14 cellular contexts compared by ENCODE assay signal in the genomic region with DNA sequence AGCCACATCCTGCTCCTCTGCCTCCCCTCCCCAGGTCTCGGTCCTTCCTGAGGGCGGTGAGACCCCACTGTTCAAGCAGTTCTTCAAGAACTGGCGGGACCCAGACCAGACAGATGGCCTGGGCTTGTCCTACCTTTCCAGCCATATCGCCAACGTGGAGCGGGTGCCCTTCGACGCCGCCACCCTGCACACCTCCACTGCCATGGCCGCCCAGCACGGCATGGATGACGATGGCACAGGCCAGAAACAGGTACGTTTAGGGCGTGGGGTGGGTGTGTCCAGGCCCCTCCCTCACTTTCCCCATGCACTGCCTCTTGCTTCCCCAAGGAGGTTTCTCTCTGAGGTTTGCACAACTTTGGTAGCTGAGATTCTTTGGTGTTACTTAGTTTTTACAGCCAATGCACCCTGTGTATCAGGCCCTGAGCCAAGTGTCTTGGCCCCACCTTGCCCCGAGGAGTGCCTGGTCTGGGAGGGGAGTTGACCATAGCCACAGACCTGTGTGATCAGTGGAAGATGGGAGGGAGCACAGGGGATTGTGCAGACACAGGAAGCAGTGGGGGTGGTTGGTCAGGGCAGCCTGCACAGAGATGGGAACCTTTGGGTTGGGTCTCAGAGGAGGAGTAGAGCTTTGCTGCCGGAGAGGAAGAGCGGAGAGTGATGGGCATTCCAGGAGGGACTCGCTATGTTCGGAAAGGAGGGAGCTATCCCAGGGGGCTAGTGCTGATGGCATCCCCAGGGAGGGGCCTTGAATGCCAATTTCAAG. TPM values are rescaled to one million over a fixed set of nuclear protein-coding genes. Genes with fewer than 3 reads are reported as not detected.
DNase-seq lines count a peak whose midpoint lies in the region; ATAC-seq and TF ChIP-seq lines count a peak whose summit lies in the region.
"Had no signal": no experiment of that assay in that cellular context is flagged by ENCODE, and none has a peak within 500 bp of the region (broad histone marks: within the 10 kb centered on the region; RNA-seq: fewer than 3 reads in every experiment).

No MANE protein-coding gene starts in this region.

- no peak for TF ChIP-seq POLR2A in gastroesophageal sphincter (IDR thresholded peaks at IDR 0.05)
- no peak for TF ChIP-seq POLR2A in prostate gland (IDR thresholded peaks at IDR 0.05)
- no peak for TF ChIP-seq POLR2A in tibial nerve (IDR thresholded peaks at IDR 0.05)

- TF ChIP-seq CTCF in gastroesophageal sphincter (IDR thresholded peaks at IDR 0.05) (no peak), prostate gland (IDR thresholded peaks at IDR 0.05) (no peak), tibial nerve (IDR thresholded peaks at IDR 0.05) (no peak)
- TF ChIP-seq CTCF in CD8-positive, alpha-beta T cell (IDR thresholded peaks at IDR 0.05) = no peak

- H3K4me3 Mint-ChIP-seq in T-helper 17 cell = no peak overlapping the region
- H3K4me3 Mint-ChIP-seq in CD8-positive, alpha-beta T cell = no peak overlapping the region
- H3K4me3 Mint-ChIP-seq: activated T-cell treated with anti-CD3 and anti-CD28 coated beads, Interleukin-2, amount 50 U/mL, for 72 hours had no signal

- H3K27me3 Mint-ChIP-seq in T-helper 17 cell = no peaks in the 10 kb centered on the region
- H3K27me3 Mint-ChIP-seq in CD8-positive, alpha-beta T cell (ENCODE audit: low read depth) = no peaks in the 10 kb centered on the region

- 52 to 57% methylated on average over 4 to 6 of the region's 19 CpGs for WGBS in gastroesophageal sphincter (ENCODE audit: low coverage in 1 of 2), 2 donors
- WGBS in prostate gland = 73% methylated on average over 13 of the region's 19 CpGs
- WGBS in tibial nerve, 2 donors = 82 to 87% methylated on average over 19 of the region's 19 CpGs

- H3K36me3 ChIP-seq in gastroesophageal sphincter (peaks cover 0 to 98% of the 10 kb centered on the region in 2 donors), prostate gland (peaks cover 5 to 6% of the 10 kb centered on the region in 2 donors), tibial nerve (peaks cover 14 to 90% (median 27%) of the 10 kb centered on the region in 3 donors)
- H3K36me3 ChIP-seq in CD8-positive, alpha-beta T cell (ENCODE audit: insufficient read depth, low read length) = no peaks in the 10 kb centered on the region

- DNase-seq in T-helper 17 cell (no peak), prostate gland (ENCODE audit: low spot score) (no peak), tibial nerve (ENCODE audit: low spot score in 2 of 2) (no peak), retina (no peak)
- no peak for DNase-seq in CD8-positive, alpha-beta T cell
- DNase-seq: activated CD4-positive, alpha-beta T cell treated with anti-CD3 and anti-CD28 coated beads, Interleukin-2, amount 50 U/mL, for 1 hour; activated T-cell treated with anti-CD3 and anti-CD28 coated beads, Interleukin-2, amount 50 U/mL, for 72 hours; cerebellar nuclear complex; NCI-H1694 had no signal

- H3K9me3 ChIP-seq in T-helper 17 cell (ENCODE audit: control insufficient read depth, low read length, poor library complexity, severe bottlenecking) = no peaks in the 10 kb centered on the region
- no peaks in the 10 kb centered on the region for H3K9me3 ChIP-seq in gastroesophageal sphincter
- H3K9me3 ChIP-seq in prostate gland = no peaks in the 10 kb centered on the region
- H3K9me3 ChIP-seq in tibial nerve = no peaks in the 10 kb centered on the region
- no peaks in the 10 kb centered on the region for H3K9me3 ChIP-seq in CD8-positive, alpha-beta T cell (ENCODE audit: low read length)
- H3K9me3 ChIP-seq: adrenal gland had no signal

- intact Hi-C loops in prostate gland (cut with DNase I) = loop anchor here (5.0 kb wide), 2 partner anchors 42 to 107 kb away; no protein-coding TSS in a partner anchor
- intact Hi-C loops in CD8-positive, alpha-beta T cell (cut with DNase I, micrococcal nuclease) = no loop called here

- H3K4me1 Mint-ChIP-seq in T-helper 17 cell = peaks cover 15% of the 10 kb centered on the region
- H3K4me1 Mint-ChIP-seq in CD8-positive, alpha-beta T cell (ENCODE audit: low read depth) = peaks cover 16% of the 10 kb centered on the region

- TF ChIP-seq EP300 in gastroesophageal sphincter (IDR thresholded peaks at IDR 0.05) (no peak), tibial nerve (IDR thresholded peaks at IDR 0.05) (peak in 1 of 2 donors; percentile 43)

- H3K9me3 Mint-ChIP-seq in CD8-positive, alpha-beta T cell = no peaks in the 10 kb centered on the region
- H3K9me3 Mint-ChIP-seq: activated T-cell treated with anti-CD3 and anti-CD28 coated beads, Interleukin-2, amount 50 U/mL, for 72 hours had no signal

- peak overlapping the region; percentile 14 for H3K27ac Mint-ChIP-seq in T-helper 17 cell
- no peak overlapping the region for H3K27ac Mint-ChIP-seq in CD8-positive, alpha-beta T cell
- H3K27ac Mint-ChIP-seq: activated T-cell treated with anti-CD3 and anti-CD28 coated beads, Interleukin-2, amount 50 U/mL, for 72 hours had no signal

- ATAC-seq in T-helper 17 cell (no peak), gastroesophageal sphincter (no peak), HG03196 (IDR thresholded peaks at IDR 0.05; ENCODE audit: unreplicated experiment) (no peak), GM21423 (IDR thresholded peaks at IDR 0.05; ENCODE audit: unreplicated experiment) (no peak)
- no peak for ATAC-seq in CD8-positive, alpha-beta T cell
- ATAC-seq: activated T-cell treated with anti-CD3 and anti-CD28 coated beads, Interleukin-2, amount 50 U/mL, for 72 hours had no signal

- no peaks in the 10 kb centered on the region for H3K27me3 ChIP-seq in gastroesophageal sphincter
- no peaks in the 10 kb centered on the region for H3K27me3 ChIP-seq in prostate gland (replicated peaks; ENCODE audit: insufficient read depth)
- no peaks in the 10 kb centered on the region for H3K27me3 ChIP-seq in tibial nerve
- no peaks in the 10 kb centered on the region for H3K27me3 ChIP-seq in CD8-positive, alpha-beta T cell (ENCODE audit: insufficient read depth, low read length)
- H3K27me3 ChIP-seq: adrenal gland had no signal

- H3K4me1 ChIP-seq in gastroesophageal sphincter (peaks cover 2 to 100% (median 57%) of the 10 kb centered on the region in 3 donors), prostate gland (replicated peaks) (no peaks in the 10 kb centered on the region), tibial nerve (peaks cover 0 to 94% (median 29%) of the 10 kb centered on the region in 4 donors)
- H3K4me1 ChIP-seq in CD8-positive, alpha-beta T cell (ENCODE audit: insufficient read depth, low read length) = peaks cover 7% of the 10 kb centered on the region

- H3K36me3 Mint-ChIP-seq in T-helper 17 cell (ENCODE audit: low read depth) = no peaks in the 10 kb centered on the region
- H3K36me3 Mint-ChIP-seq in CD8-positive, alpha-beta T cell = peaks cover 14% of the 10 kb centered on the region

- H3K4me3 ChIP-seq in gastroesophageal sphincter = no peak overlapping the region
- no peak overlapping the region for H3K4me3 ChIP-seq in prostate gland
- no peak overlapping the region for H3K4me3 ChIP-seq in tibial nerve
- H3K4me3 ChIP-seq in CD8-positive, alpha-beta T cell (ENCODE audit: low read depth, low read length) = no peak overlapping the region
- H3K4me3 ChIP-seq: adrenal gland had no signal

- POLR2A ChIA-PET in CD8-positive, alpha-beta T cell (lab: Charles Lee) = interaction anchor here (1.1 kb wide), 1 partner anchor 20 kb away, joined by 3 read pairs; no protein-coding TSS in a partner anchor

- H3K27ac ChIP-seq in gastroesophageal sphincter (peak overlapping the region; percentile 90 to 98 (median 94)), prostate gland (peak overlapping the region; percentile 26 to 53), tibial nerve (peak overlapping the region; percentile 63 to 89 (median 76))
- H3K27ac ChIP-seq in CD8-positive, alpha-beta T cell (ENCODE audit: low read depth, low read length) = no peak overlapping the region
- H3K27ac ChIP-seq: C4-2B had no signal

- CTCF ChIA-PET in CD8-positive, alpha-beta T cell (lab: Charles Lee) = interaction anchor here (0.9 to 11.7 kb wide), 26 partner anchors 11 to 563 kb away, joined by 3 to 382 read pairs (median 12); no protein-coding TSS in a partner anchor

RNA-seq across cellular contexts. Expression of a gene that starts 50.9 kb away (rescaled TPM):
- total RNA-seq in T-helper 17 cell = 10 to 100 TPM in 1 of 2 donors, 1 to 10 TPM in 1; 5.4 to 29.6 TPM
- 1,000 to 10,000 TPM; 2,362 to 3,466 (median 3,146) TPM for total RNA-seq in gastroesophageal sphincter
- 100 to 1,000 TPM; 390 to 690 TPM for total RNA-seq in prostate gland
- total RNA-seq in tibial nerve = 1,000 to 10,000 TPM; 1,899 to 6,678 (median 4,539) TPM
- total RNA-seq in CD8-positive, alpha-beta T cell = 1 to 10 TPM; 1.7 to 3.2 TPM

RNA-seq across cellular contexts. Expression of a gene that starts 51.2 kb away (rescaled TPM):
- total RNA-seq in T-helper 17 cell = 100 to 1,000 TPM in 1 of 2 donors, 10 to 100 TPM in 1; 77.9 to 115 TPM
- total RNA-seq in gastroesophageal sphincter = 100 to 1,000 TPM; 293 to 539 (median 457) TPM
- total RNA-seq in prostate gland = 10 to 100 TPM; 64.3 to 85.1 TPM
- 100 to 1,000 TPM; 164 to 310 (median 232) TPM for total RNA-seq in tibial nerve
- 10 to 100 TPM; 47.4 to 48.2 TPM for total RNA-seq in CD8-positive, alpha-beta T cell

Comparison
In these comparisons a context has a peak if more than half of its experiments do, and no peak if none do; other contexts are left out.
1. RNA of a gene that starts 50.9 kb away (total RNA-seq): 1,899 to 6,678 TPM in tibial nerve, 2,362 to 3,466 TPM in gastroesophageal sphincter and 390 to 690 TPM in prostate gland; 5.4 to 29.6 TPM in T-helper 17 cell and 1.7 to 3.2 TPM in CD8-positive, alpha-beta T cell; every median in the first group is over 10 times any median in the second.